Comparison of ENCODE assay signal across 8 cellular contexts in genomic region chr1:88892146-88892877, GRCh38. TPM values are rescaled to one million over a fixed set of nuclear protein-coding genes. Genes with fewer than 3 reads are reported as not detected.
DNase-seq lines count a peak whose midpoint lies in the region; ATAC-seq and TF ChIP-seq lines count a peak whose summit lies in the region.

No MANE protein-coding gene starts in this region.

- WGBS in heart left ventricle, 4 donors, result 62 to 73% (median 65%) methylated on average over 17 of the region's 17 CpGs
- 60% methylated on average over 17 of the region's 17 CpGs for WGBS in urinary bladder

- H3K4me1 ChIP-seq in heart left ventricle, result peaks cover 6 to 35% (median 19%) of the 10 kb centered on the region in 12 donors
- H3K4me1 ChIP-seq in urinary bladder (ENCODE audit: insufficient read depth), result no peaks in the 10 kb centered on the region

- H3K4me3 ChIP-seq in heart left ventricle (peak overlapping the region in 11 of 12 donors; percentile 80 to 100 (median 93)), brain microvascular endothelial cell (ENCODE audit: low read depth, low read length) (peak overlapping the region; percentile 81), urinary bladder (ENCODE audit: low read depth, low read length) (peak overlapping the region; percentile 83)

- intact Hi-C loops in heart left ventricle (cut with DNase I) (loop anchor here in 2 of 10 donors (5.0 to 10.0 kb wide), 2 partner anchors 208 to 210 kb away; partner anchors contain the start of gene PKN2 (in 2 of the 2)), left cardiac atrium (cut with DNase I) (no loop called here)

- no peaks in the 10 kb centered on the region for H3K27me3 ChIP-seq in heart left ventricle
- no peaks in the 10 kb centered on the region for H3K27me3 ChIP-seq in brain microvascular endothelial cell (replicated peaks)

- TF ChIP-seq POLR2A in heart left ventricle (IDR thresholded peaks at IDR 0.05), result no peak

- H3K9me3 ChIP-seq in heart left ventricle, result no peaks in the 10 kb centered on the region

- in situ Hi-C loops in brain microvascular endothelial cell (cut with HindIII; ENCODE audit: low pct_ligation_motif_present, low sequenced_read_pairs), result no loop called here

- H3K36me3 ChIP-seq in heart left ventricle, result peaks cover 0 to 12% (median under 1%) of the 10 kb centered on the region in 9 donors
- H3K36me3 ChIP-seq in brain microvascular endothelial cell (replicated peaks), result no peaks in the 10 kb centered on the region
- H3K36me3 ChIP-seq in urinary bladder (ENCODE audit: insufficient read depth), result no peaks in the 10 kb centered on the region

- no peak for ATAC-seq in heart left ventricle
- ATAC-seq in left cardiac atrium, result no peak

- TF ChIP-seq CTCF in heart left ventricle (IDR thresholded peaks at IDR 0.05) (no peak), brain microvascular endothelial cell (IDR thresholded peaks at IDR 0.05; ENCODE audit: low read depth, low read length, missing control alignments) (no peak)

- no peak for DNase-seq in heart left ventricle
- no peak for DNase-seq in left cardiac atrium
- DNase-seq in NCI-H510A treated with DMSO at 0.1 percent for 48 hours (lab: John Stamatoyannopoulos, UW), result peak; percentile 98
- peak; percentile 31 for DNase-seq in brain microvascular endothelial cell
- DNase-seq in lung microvascular endothelial cell (ENCODE audit: low read depth in 2 of 2), result peak; percentile 39 to 69
- DNase-seq in amniotic stem cell (lab: John Stamatoyannopoulos, UW), result no peak
- no peak for DNase-seq in cerebellum (ENCODE audit: low spot score)

- H3K27ac ChIP-seq in heart left ventricle (peak overlapping the region in 9 of 12 donors; percentile 81 to 97 (median 93)), brain microvascular endothelial cell (peak overlapping the region; percentile 90), urinary bladder (ENCODE audit: low read depth) (no peak overlapping the region)

RNA-seq across cellular contexts. Expression of gene GTF2B, which starts 0.9 kb away (rescaled TPM):
- total RNA-seq in heart left ventricle (10 to 100 TPM in 8 of 9 donors, 1 to 10 TPM in 1; 9.2 to 18.9 (median 12.5) TPM), left cardiac atrium (10 to 100 TPM; 14.1 to 14.9 TPM), lung microvascular endothelial cell (28.8 and 37.9 TPM in 2 replicates), urinary bladder (67.9 TPM), cerebellum (44.5 TPM)
- polyA plus RNA-seq in heart left ventricle (10 to 100 TPM in 1 of 2 donors, 1 to 10 TPM in 1; 8.3 to 17.5 TPM), urinary bladder (26.4 TPM)

Comparison
In these comparisons a context has a peak if more than half of its experiments do, and no peak if none do; other contexts are left out.
1. DNase-seq: peak in NCI-H510A treated with DMSO at 0.1 percent for 48 hours (single experiment), brain microvascular endothelial cell (single experiment) and lung microvascular endothelial cell (2 of 2); none in heart left ventricle (0 of 5), left cardiac atrium (single experiment), amniotic stem cell (single experiment) and cerebellum (single experiment).
2. Peak in every context shown above with its lines, with median percentiles within 50 percentile points of each other: H3K4me3 ChIP-seq.